Comparison of ENCODE assay signal across 19 cellular contexts in genomic region chrX:67568769-67569168, GRCh38. TPM values are rescaled to one million over a fixed set of nuclear protein-coding genes. Genes with fewer than 3 reads are reported as not detected.
DNase-seq lines count a peak whose midpoint lies in the region; ATAC-seq, FAIRE-seq and TF ChIP-seq lines count a peak whose summit lies in the region.
"Had no signal": no experiment of that assay in that cellular context is flagged by ENCODE, and none has a peak within 500 bp of the region (broad histone marks: within the 10 kb centered on the region; RNA-seq: fewer than 3 reads in every experiment).

No MANE protein-coding gene starts in this region.

- no peak overlapping the region for H3K56ac ChIP-seq in mesendoderm (ENCODE audit: low read length)

- TF ChIP-seq CTCF in A549 (IDR thresholded peaks at IDR 0.05) (no peak), transverse colon (IDR thresholded peaks at IDR 0.05) (no peak), brain microvascular endothelial cell (IDR thresholded peaks at IDR 0.05; ENCODE audit: low read depth, low read length, missing control alignments) (no peak)

- ATAC-seq in A549 (peak in 1 of 2 experiments; percentile 67; a peak in 3 of 6 replicates), left ventricle myocardium superior (peak; percentile 75)
- ATAC-seq: SK-N-SH treated with all-trans-retinoic acid at 6 μM for 48 hours had no signal

- DNase-seq in A549 (ENCODE audit: low read depth in 1 of 2, low spot score in 1 of 2) (peak in 1 of 2 experiments; percentile 16), cortex of kidney (lab: John Stamatoyannopoulos, UW) (peak; percentile 4), left ventricle myocardium superior (peak; percentile 23), mesendoderm (peak; percentile 32), caudate nucleus (lab: John Stamatoyannopoulos, UW) (no peak), transverse colon (no peak), brain microvascular endothelial cell (no peak)
- no peak for DNase-seq in activated naive CD4-positive, alpha-beta T cell treated with Interleukin-2 at 50 U/mL for 16 hours
- DNase-seq: ACHN; C1 segment of cervical spinal cord; CD8-positive, alpha-beta memory T cell; NCI-H1105; NCI-H1694; NCI-H510A; NCI-H82; SIG-M5 had no signal

- H2AK5ac ChIP-seq in mesendoderm (ENCODE audit: low read length) = no peak overlapping the region

- CTCF ChIA-PET in A549 (lab: Yijun Ruan, JAX) = interaction anchor here (0.6 kb wide), 1 partner anchor 14 kb away, joined by 6 read pairs; no protein-coding TSS in a partner anchor

- H3K79me2 ChIP-seq in mesendoderm (ENCODE audit: control insufficient read depth, insufficient read depth, low read length) = no peaks in the 10 kb centered on the region

- intact Hi-C loops in left ventricle myocardium superior (cut with micrococcal nuclease) = loop anchor here (10.0 kb wide), 1 partner anchor 146 kb away; no protein-coding TSS in a partner anchor
- intact Hi-C loops in transverse colon (cut with DNase I; ENCODE audit: low total_unique reads) = no loop called here

- in situ Hi-C loops in transverse colon (cut with MboI; ENCODE audit: low pct_ligation_motif_present in 1 of 4, low pct_unique_long_range_greater_than_20kb in 1 of 4, low sequenced_read_pairs in 3 of 4) (no loop called here), brain microvascular endothelial cell (cut with HindIII; ENCODE audit: low pct_ligation_motif_present, low sequenced_read_pairs) (no loop called here)

- POLR2A ChIA-PET in A549 (lab: Yijun Ruan, JAX) = no interaction called here

- TF ChIP-seq POLR2A in A549 (IDR thresholded peaks at IDR 0.05; ENCODE audit: low read length) (no peak), transverse colon (IDR thresholded peaks at IDR 0.05) (no peak)

- no peak overlapping the region for H4K5ac ChIP-seq in mesendoderm (ENCODE audit: low read length)

- H4K8ac ChIP-seq in mesendoderm (ENCODE audit: low read depth, low read length) = no peak overlapping the region

- no peak overlapping the region for H3K9ac ChIP-seq in mesendoderm (ENCODE audit: low read length)

- H3K36me3 ChIP-seq in mesendoderm (ENCODE audit: control insufficient read depth, insufficient read depth, low read length) (no peaks in the 10 kb centered on the region), transverse colon (no peaks in the 10 kb centered on the region), brain microvascular endothelial cell (replicated peaks) (no peaks in the 10 kb centered on the region)

- peaks cover 27% of the 10 kb centered on the region; the same call in 2 of the 3 replicates for H3K4me1 ChIP-seq in A549
- no peaks in the 10 kb centered on the region for H3K4me1 ChIP-seq in mesendoderm (ENCODE audit: control insufficient read depth, low read depth, low read length)
- H3K4me1 ChIP-seq in transverse colon = no peaks in the 10 kb centered on the region

- H3K27me3 ChIP-seq in mesendoderm (ENCODE audit: insufficient read depth, low read length, poor library complexity) (no peaks in the 10 kb centered on the region), transverse colon (no peaks in the 10 kb centered on the region), brain microvascular endothelial cell (replicated peaks) (no peaks in the 10 kb centered on the region)

- no peak overlapping the region for H2BK15ac ChIP-seq in mesendoderm (replicated peaks; ENCODE audit: low read depth)

- H3K4ac ChIP-seq in mesendoderm (ENCODE audit: low read depth, low read length) = no peak overlapping the region

- H3K27ac ChIP-seq in A549 (no peak overlapping the region), mesendoderm (ENCODE audit: low read depth, low read length) (no peak overlapping the region), caudate nucleus (ENCODE audit: low read depth, low read length) (no peak overlapping the region), transverse colon (no peak overlapping the region), brain microvascular endothelial cell (no peak overlapping the region)

- H3K23ac ChIP-seq in mesendoderm (ENCODE audit: low read length) = no peak overlapping the region

- no peak overlapping the region for H3K4me3 ChIP-seq in A549
- H3K4me3 ChIP-seq in mesendoderm (ENCODE audit: low read length) = no peak overlapping the region
- no peak overlapping the region for H3K4me3 ChIP-seq in transverse colon
- no peak overlapping the region for H3K4me3 ChIP-seq in brain microvascular endothelial cell (ENCODE audit: low read depth, low read length)

- no peaks in the 10 kb centered on the region for H3K79me1 ChIP-seq in mesendoderm (ENCODE audit: low read length)

- no peak overlapping the region for H2BK5ac ChIP-seq in mesendoderm (ENCODE audit: low read length)

- TF ChIP-seq RAD21 in A549 (conservative IDR thresholded peaks at IDR 0.05 in 1 of 2, IDR thresholded peaks at IDR 0.05 in 1 of 2) = no peak

- FAIRE-seq in A549 (lab: Jason Lieb, UNC) = no peak
- FAIRE-seq: D721Med, GM12891 had no signal

- TF ChIP-seq EP300 in A549 (IDR thresholded peaks at IDR 0.05) (no peak), transverse colon (IDR thresholded peaks at IDR 0.05; ENCODE audit: low read depth) (no peak)

- 35% methylated on average over 5 of the region's 5 CpGs for WGBS in A549 (ENCODE audit: missing lambda C conversion rate)
- WGBS in mesendoderm (ENCODE audit: extremely low coverage, insufficient coverage, low lambda C conversion rate) = no CpG with 5 or more reads among the region's 5 CpGs
- WGBS in transverse colon (ENCODE audit: low coverage in 1 of 2), 2 donors = 63% methylated on average over 5 of the region's 5 CpGs; no CpG with 5 or more reads in 1 of the 2 donors

- H3K4me2 ChIP-seq in A549 (peak overlapping the region; percentile 32; the same call in 2 of the 3 replicates), mesendoderm (ENCODE audit: low read length) (no peak overlapping the region)

- no peak overlapping the region for H2BK120ac ChIP-seq in mesendoderm (ENCODE audit: low read depth, low read length)

- H3K18ac ChIP-seq in mesendoderm (ENCODE audit: low read length) = no peak overlapping the region

- H3K9me3 ChIP-seq in A549 = no peaks in the 10 kb centered on the region
- no peaks in the 10 kb centered on the region for H3K9me3 ChIP-seq in transverse colon

TF ChIP-seq in A549, 52 proteins besides CTCF, POLR2A, EP300 and RAD21:
- TF ChIP-seq HEYL (CRISPR knock-in tag; IDR thresholded peaks at IDR 0.05) = no peak

RNA-seq across cellular contexts. Expression of gene AR, which starts 24.9 kb away (rescaled TPM):
- polyA plus RNA-seq in A549 (2011; rRNA removed) (8.7 and 11.4 TPM in 2 replicates), A549 (2017; fragmentation: RNase III; extraction: RNeasy Plus Mini Kit Qiagen cat#74134 plus additional on column Dnase treatment) (2.2 TPM in 3 replicates)
- polyA plus RNA-seq in A549 (2012; cell fraction: cytosol; rRNA removed) = 2.8 and 3.8 TPM in 2 replicates
- polyA plus RNA-seq in A549 (2012; cell fraction: nucleus; rRNA removed) = 7.1 and 9.5 TPM in 2 replicates
- 29.6 and 33.6 TPM in 2 replicates for polyA minus RNA-seq in A549 (2011; rRNA and poly(A)+ RNA removed)
- total RNA-seq in left ventricle myocardium superior (25.2 TPM), transverse colon (1 to 10 TPM; 1.1 to 2.4 (median 2.0) TPM)
- 2.8 TPM for polyA plus RNA-seq in mesendoderm (2013, experiment 1 of 2)
- polyA plus RNA-seq in mesendoderm (2013, experiment 2 of 2) = 2.8 TPM
- total RNA-seq: CD8-positive, alpha-beta memory T cell had no signal
- polyA plus RNA-seq: CD8-positive, alpha-beta memory T cell had no signal

Comparison
In these comparisons a context has a peak if more than half of its experiments do, and no peak if none do; other contexts are left out.
1. DNase-seq: peak in cortex of kidney (single experiment), left ventricle myocardium superior (single experiment) and mesendoderm (single experiment); none in caudate nucleus (0 of 61), activated naive CD4-positive, alpha-beta T cell treated with Interleukin-2 at 50 U/mL for 16 hours (single experiment), transverse colon (single experiment) and brain microvascular endothelial cell (single experiment).